ENCODE assay signal across 10 cellular contexts in genomic region chr10:3452234-3452633, GRCh38.
A peak's percentile ranks its signal among the peaks of the same experiment; 100 is the strongest.
DNase-seq lines count a peak whose midpoint lies in the region; ATAC-seq and TF ChIP-seq lines count a peak whose summit lies in the region.
"Had no signal": no experiment of that assay in that cellular context is flagged by ENCODE, and none has a peak within 500 bp of the region (broad histone marks: within the 10 kb centered on the region; RNA-seq: fewer than 3 reads in every experiment).

No MANE protein-coding gene starts in this region.

- no peaks in the 10 kb centered on the region for H3K9me2 ChIP-seq in PC-3 (replicated peaks; ENCODE audit: low read length)

- no peak overlapping the region for H3K9ac ChIP-seq in PC-3 (ENCODE audit: low read length)
- H3K9ac ChIP-seq in muscle layer of colon (ENCODE audit: low read length) = no peak overlapping the region

- BruUV-seq in A673 (replicated peaks; lab: Mats Ljungman, UMichigan) (no TSS peak), PC-3 (replicated peaks; lab: Mats Ljungman, UMichigan) (no TSS peak)

- peak overlapping the region; percentile 74 for H3K4me2 ChIP-seq in PC-3 (ENCODE audit: low read length)

- 42 to 47% methylated on average over 3 of the region's 3 CpGs for WGBS in esophagus squamous epithelium, 2 donors

- H3K36me3 ChIP-seq in A673 (ENCODE audit: insufficient read depth, low read length, poor library complexity, severe bottlenecking) (no peaks in the 10 kb centered on the region), PC-3 (ENCODE audit: low read depth, low read length) (no peaks in the 10 kb centered on the region), esophagus squamous epithelium (no peaks in the 10 kb centered on the region), muscle layer of colon (ENCODE audit: insufficient read depth, low read length) (no peaks in the 10 kb centered on the region)

- H3K4me1 ChIP-seq in A673 (ENCODE audit: insufficient read depth, low read length, poor library complexity, severe bottlenecking) = peaks cover 40% of the 10 kb centered on the region
- H3K4me1 ChIP-seq in PC-3 (ENCODE audit: insufficient read depth, low read length) = peaks cover 18% of the 10 kb centered on the region
- peaks cover 7 to 27% (median 24%) of the 10 kb centered on the region in 3 donors for H3K4me1 ChIP-seq in esophagus squamous epithelium
- peaks cover 17% of the 10 kb centered on the region for H3K4me1 ChIP-seq in muscle layer of colon (ENCODE audit: insufficient read depth, low read length)

- peak overlapping the region; percentile 49 for H3K27ac ChIP-seq in A673 (ENCODE audit: low read depth, low read length, poor library complexity, severe bottlenecking)
- peak overlapping the region; percentile 45; the same call in 1 of the 2 replicates for H3K27ac ChIP-seq in PC-3 (ENCODE audit: low read length)
- H3K27ac ChIP-seq in esophagus squamous epithelium = peak overlapping the region; percentile 49 to 87 (median 82)
- H3K27ac ChIP-seq in muscle layer of colon (ENCODE audit: low read depth, low read length) = peak overlapping the region; percentile 55

- TF ChIP-seq CTCF in A673 (conservative IDR thresholded peaks at IDR 0.05; ENCODE audit: low read depth, low read length) = peak; percentile 48
- no peak for TF ChIP-seq CTCF in PC-3 (conservative IDR thresholded peaks at IDR 0.05; ENCODE audit: low read depth, low read length)
- TF ChIP-seq CTCF in esophagus squamous epithelium (IDR thresholded peaks at IDR 0.05) = peak in 4 of 6 experiments; percentile 19 to 42 (median 34)

- ATAC-seq in PC-3 = peak; percentile 62
- ATAC-seq in GM18861 (IDR thresholded peaks at IDR 0.05; ENCODE audit: unreplicated experiment) = no peak
- ATAC-seq: CD8-positive, alpha-beta T cell had no signal

- no peaks in the 10 kb centered on the region for H3F3A ChIP-seq in PC-3 (ENCODE audit: low read length, unreplicated experiment)

- DNase-seq in A673 (ENCODE audit: low spot score) (peak; percentile 76), PC-3 (peak; percentile 25), esophagus squamous epithelium (lab: John Stamatoyannopoulos, UW) (no peak), NCI-H2107 (lab: John Stamatoyannopoulos, UW) (no peak), NCI-H2029 (lab: John Stamatoyannopoulos, UW) (no peak)
- no peak for DNase-seq in activated CD4-positive, CD25-positive, alpha-beta regulatory T cell treated with anti-CD3 and anti-CD28 coated beads, Interleukin-2, amount 50 U/mL, for 72 hours
- DNase-seq: CD8-positive, alpha-beta T cell; SIG-M5 had no signal

- H3K9me3 ChIP-seq in A673 (ENCODE audit: low read depth, low read length, poor library complexity, severe bottlenecking) (no peaks in the 10 kb centered on the region), PC-3 (ENCODE audit: low read length) (no peaks in the 10 kb centered on the region), esophagus squamous epithelium (no peaks in the 10 kb centered on the region), muscle layer of colon (ENCODE audit: low read length) (no peaks in the 10 kb centered on the region)

- intact Hi-C loops in A673 (cut with micrococcal nuclease; ENCODE audit: unreplicated experiment) = no loop called here
- intact Hi-C loops in PC-3 (cut with micrococcal nuclease) = no loop called here
- intact Hi-C loops in esophagus squamous epithelium (cut with DNase I) = no loop called here

- no peak for TF ChIP-seq POLR2A in esophagus squamous epithelium (IDR thresholded peaks at IDR 0.05)

- no peaks in the 10 kb centered on the region for H3K79me2 ChIP-seq in PC-3 (ENCODE audit: low read length)

- H4K20me1 ChIP-seq in PC-3 (ENCODE audit: low read length) = no peaks in the 10 kb centered on the region

- POLR2A ChIA-PET in A673 (lab: Charles Lee; ENCODE audit: low non-redundant PET) = no interaction called here
- POLR2A ChIA-PET in PC-3 (lab: Charles Lee; ENCODE audit: unreplicated experiment) = interaction anchor here (0.5 kb wide), 1 partner anchor 47 kb away, joined by 3 read pairs; no protein-coding TSS in a partner anchor

- H3K27me3 ChIP-seq in A673 (replicated peaks; ENCODE audit: insufficient read depth, low read depth, low read length, poor library complexity) = no peaks in the 10 kb centered on the region
- H3K27me3 ChIP-seq in PC-3 (ENCODE audit: low read length) = no peaks in the 10 kb centered on the region
- no peaks in the 10 kb centered on the region for H3K27me3 ChIP-seq in esophagus squamous epithelium
- no peaks in the 10 kb centered on the region for H3K27me3 ChIP-seq in muscle layer of colon (ENCODE audit: control insufficient read depth in 1 of 2, insufficient read depth in 2 of 2, low read length in 2 of 2)

- H2AFZ ChIP-seq in PC-3 (ENCODE audit: low read length) = no peak overlapping the region

- H3K4me3 ChIP-seq in A673 (ENCODE audit: low read depth, low read length, poor library complexity, severe bottlenecking) (no peak overlapping the region), PC-3 (ENCODE audit: low read length) (no peak overlapping the region), esophagus squamous epithelium (peak overlapping the region in 1 of 4 donors; percentile 30), muscle layer of colon (ENCODE audit: low read depth in 1 of 2, low read length in 2 of 2) (peak overlapping the region in 1 of 2 donors; percentile 32)

- CTCF ChIA-PET in A673 (lab: Charles Lee) (interaction anchor here (0.6 kb wide), 1 partner anchor 196 kb away, joined by 4 read pairs; no protein-coding TSS in a partner anchor), PC-3 (lab: Charles Lee) (interaction anchor here (0.5 kb wide), 1 partner anchor 158 kb away, joined by 3 read pairs; no protein-coding TSS in a partner anchor)

Comparison
In these comparisons a context has a peak if more than half of its experiments do, and no peak if none do; other contexts are left out.
1. DNase-seq: peak in A673 (single experiment) and PC-3 (single experiment); none in esophagus squamous epithelium (single experiment), activated CD4-positive, CD25-positive, alpha-beta regulatory T cell treated with anti-CD3 and anti-CD28 coated beads, Interleukin-2, amount 50 U/mL, for 72 hours (single experiment), NCI-H2107 (single experiment) and NCI-H2029 (single experiment).
2. Peak in every context shown above with its lines, with median percentiles within 50 percentile points of each other: H3K27ac ChIP-seq.